ENCODE assay signal across 1 cellular context in the genomic region with DNA sequence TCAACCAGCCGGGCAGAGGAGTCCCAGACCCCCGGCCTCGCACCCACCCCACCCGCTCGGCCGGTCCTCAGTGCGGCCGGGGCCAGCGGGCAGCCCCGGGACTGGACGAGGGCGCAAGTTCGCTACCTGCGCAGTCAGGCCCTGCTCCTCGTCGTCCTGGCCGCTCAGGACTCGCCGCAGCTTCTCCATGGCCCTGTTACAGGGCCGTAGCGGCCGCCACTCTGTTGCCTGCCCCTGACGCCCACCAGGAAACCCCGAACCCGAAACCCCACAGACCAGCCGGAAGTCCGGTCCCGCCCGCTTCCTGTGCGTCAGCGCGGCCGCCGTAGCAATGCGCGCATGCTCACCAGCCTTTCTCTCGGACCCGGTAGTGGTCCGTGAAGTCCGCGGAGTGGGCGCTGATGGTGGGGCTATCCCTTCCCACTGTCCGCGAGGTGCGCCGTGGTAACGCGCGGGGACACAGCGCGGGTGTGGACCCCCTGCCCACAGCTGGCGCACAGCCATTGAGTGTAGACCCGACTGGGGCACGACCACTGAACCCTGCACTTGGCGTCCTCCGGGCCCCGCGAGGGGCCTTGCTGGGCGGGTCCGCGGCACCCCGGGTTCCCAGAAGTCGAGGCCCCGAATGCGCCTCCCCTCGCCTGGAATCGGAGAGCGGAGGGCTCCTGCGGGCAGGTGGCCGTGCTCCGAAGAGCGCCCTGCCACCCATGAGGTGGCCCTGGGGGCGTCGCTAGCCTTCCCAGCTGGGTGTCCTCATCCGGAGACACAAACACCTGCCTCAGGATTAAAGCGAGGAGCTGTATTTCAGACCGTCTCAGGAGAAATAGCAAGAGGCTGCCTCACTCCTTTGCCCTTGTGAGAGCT.
A peak's percentile ranks its signal among the peaks of the same experiment; 100 is the strongest.
TF ChIP-seq lines count a peak whose summit lies in the region.

Gene SFT2D1 (minus strand): TSS at position 253 of the 864 bp plus-strand sequence. CDS start 64 bp downstream, at position 189.

TF ChIP-seq in HEK293, 187 proteins besides CTCF, POLR2A, EP300 and RAD21 (continued from another document and continues in another):
- TF ChIP-seq, protein P1, sequence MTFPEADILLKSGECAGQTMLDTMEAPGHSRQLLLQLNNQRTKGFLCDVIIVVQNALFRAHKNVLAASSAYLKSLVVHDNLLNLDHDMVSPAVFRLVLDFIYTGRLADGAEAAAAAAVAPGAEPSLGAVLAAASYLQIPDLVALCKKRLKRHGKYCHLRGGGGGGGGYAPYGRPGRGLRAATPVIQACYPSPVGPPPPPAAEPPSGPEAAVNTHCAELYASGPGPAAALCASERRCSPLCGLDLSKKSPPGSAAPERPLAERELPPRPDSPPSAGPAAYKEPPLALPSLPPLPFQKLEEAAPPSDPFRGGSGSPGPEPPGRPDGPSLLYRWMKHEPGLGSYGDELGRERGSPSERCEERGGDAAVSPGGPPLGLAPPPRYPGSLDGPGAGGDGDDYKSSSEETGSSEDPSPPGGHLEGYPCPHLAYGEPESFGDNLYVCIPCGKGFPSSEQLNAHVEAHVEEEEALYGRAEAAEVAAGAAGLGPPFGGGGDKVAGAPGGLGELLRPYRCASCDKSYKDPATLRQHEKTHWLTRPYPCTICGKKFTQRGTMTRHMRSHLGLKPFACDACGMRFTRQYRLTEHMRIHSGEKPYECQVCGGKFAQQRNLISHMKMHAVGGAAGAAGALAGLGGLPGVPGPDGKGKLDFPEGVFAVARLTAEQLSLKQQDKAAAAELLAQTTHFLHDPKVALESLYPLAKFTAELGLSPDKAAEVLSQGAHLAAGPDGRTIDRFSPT (tag by site-specific recombination; IDR thresholded peaks at IDR 0.05): 0 out of 2 replicates have a peak, but pooled peaks have one; percentile 28
- TF ChIP-seq, protein P2, sequence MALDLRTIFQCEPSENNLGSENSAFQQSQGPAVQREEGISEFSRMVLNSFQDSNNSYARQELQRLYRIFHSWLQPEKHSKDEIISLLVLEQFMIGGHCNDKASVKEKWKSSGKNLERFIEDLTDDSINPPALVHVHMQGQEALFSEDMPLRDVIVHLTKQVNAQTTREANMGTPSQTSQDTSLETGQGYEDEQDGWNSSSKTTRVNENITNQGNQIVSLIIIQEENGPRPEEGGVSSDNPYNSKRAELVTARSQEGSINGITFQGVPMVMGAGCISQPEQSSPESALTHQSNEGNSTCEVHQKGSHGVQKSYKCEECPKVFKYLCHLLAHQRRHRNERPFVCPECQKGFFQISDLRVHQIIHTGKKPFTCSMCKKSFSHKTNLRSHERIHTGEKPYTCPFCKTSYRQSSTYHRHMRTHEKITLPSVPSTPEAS (tag by site-specific recombination; IDR thresholded peaks at IDR 0.05): no peak
- TF ChIP-seq ZNF311 (tag by site-specific recombination; IDR thresholded peaks at IDR 0.05; ENCODE audit: borderline replicate concordance): no peak
- TF ChIP-seq ZNF426 (tag by site-specific recombination; IDR thresholded peaks at IDR 0.05): no peak
- TF ChIP-seq, protein P3, sequence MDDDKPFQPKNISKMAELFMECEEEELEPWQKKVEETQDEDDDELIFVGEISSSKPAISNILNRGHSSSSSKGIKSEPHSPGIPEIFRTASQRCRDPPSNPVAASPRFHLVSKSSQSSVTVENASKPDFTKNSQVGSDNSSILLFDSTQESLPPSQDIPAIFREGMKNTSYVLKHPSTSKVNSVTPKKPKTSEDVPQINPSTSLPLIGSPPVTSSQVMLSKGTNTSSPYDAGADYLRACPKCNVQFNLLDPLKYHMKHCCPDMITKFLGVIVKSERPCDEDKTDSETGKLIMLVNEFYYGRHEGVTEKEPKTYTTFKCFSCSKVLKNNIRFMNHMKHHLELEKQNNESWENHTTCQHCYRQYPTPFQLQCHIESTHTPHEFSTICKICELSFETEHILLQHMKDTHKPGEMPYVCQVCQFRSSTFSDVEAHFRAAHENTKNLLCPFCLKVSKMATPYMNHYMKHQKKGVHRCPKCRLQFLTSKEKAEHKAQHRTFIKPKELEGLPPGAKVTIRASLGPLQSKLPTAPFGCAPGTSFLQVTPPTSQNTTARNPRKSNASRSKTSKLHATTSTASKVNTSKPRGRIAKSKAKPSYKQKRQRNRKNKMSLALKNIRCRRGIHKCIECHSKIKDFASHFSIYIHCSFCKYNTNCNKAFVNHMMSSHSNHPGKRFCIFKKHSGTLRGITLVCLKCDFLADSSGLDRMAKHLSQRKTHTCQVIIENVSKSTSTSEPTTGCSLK (tag by site-specific recombination; IDR thresholded peaks at IDR 0.05): no peak
- no peak for TF ChIP-seq ZNF585B (tag by site-specific recombination; IDR thresholded peaks at IDR 0.05)
- TF ChIP-seq ZNF626 (tag by site-specific recombination; IDR thresholded peaks at IDR 0.05): no peak
- no peak for TF ChIP-seq GLI2 (tag by site-specific recombination; IDR thresholded peaks at IDR 0.05; ENCODE audit: borderline replicate concordance, low read depth)
- no peak for TF ChIP-seq TSHZ1 (tag by site-specific recombination; IDR thresholded peaks at IDR 0.05; ENCODE audit: borderline replicate concordance)
- no peak for TF ChIP-seq ZNF350 (tag by site-specific recombination; IDR thresholded peaks at IDR 0.05)
- peak; percentile 77; the same call in 1 of the 2 replicates for TF ChIP-seq SP7 (tag by site-specific recombination; IDR thresholded peaks at IDR 0.05)
- TF ChIP-seq HOXD13 (CRISPR knock-in tag; IDR thresholded peaks at IDR 0.05; ENCODE audit: borderline replicate concordance): no peak
- no peak for TF ChIP-seq ZNF704 (tag by site-specific recombination; IDR thresholded peaks at IDR 0.05)
- no peak for TF ChIP-seq ZNF548 (tag by site-specific recombination; IDR thresholded peaks at IDR 0.05)
- TF ChIP-seq ZNF571 (tag by site-specific recombination; IDR thresholded peaks at IDR 0.05): no peak
- TF ChIP-seq ZNF416 (tag by site-specific recombination; IDR thresholded peaks at IDR 0.05): no peak
- TF ChIP-seq ZNF660 (tag by site-specific recombination; IDR thresholded peaks at IDR 0.05): peak; percentile 60; the same call in 1 of the 2 replicates
- no peak for TF ChIP-seq BCL6B (tag by site-specific recombination; IDR thresholded peaks at IDR 0.05)
- no peak for TF ChIP-seq ZNF24 (tag by site-specific recombination; IDR thresholded peaks at IDR 0.05)
- TF ChIP-seq ZFP69B (tag by site-specific recombination; IDR thresholded peaks at IDR 0.05): no peak
- no peak for TF ChIP-seq REST (tag by site-specific recombination; IDR thresholded peaks at IDR 0.05)
- TF ChIP-seq GLIS1 (tag by site-specific recombination; IDR thresholded peaks at IDR 0.05): no peak
- no peak for TF ChIP-seq ZNF37A (tag by site-specific recombination; IDR thresholded peaks at IDR 0.05)
- TF ChIP-seq ZNF302 (tag by site-specific recombination; IDR thresholded peaks at IDR 0.05; ENCODE audit: low read depth): no peak
- TF ChIP-seq ZFP41 (tag by site-specific recombination; IDR thresholded peaks at IDR 0.05; ENCODE audit: borderline replicate concordance): no peak
- TF ChIP-seq SCRT2 (tag by site-specific recombination; IDR thresholded peaks at IDR 0.05): peak; percentile 11; the same call in 1 of the 2 replicates
- no peak for TF ChIP-seq ZNF560 (tag by site-specific recombination; IDR thresholded peaks at IDR 0.05; ENCODE audit: borderline replicate concordance)
- TF ChIP-seq ZNF155 (tag by site-specific recombination; IDR thresholded peaks at IDR 0.05): no peak
- TF ChIP-seq SETDB1 (IDR thresholded peaks at IDR 0.05; ENCODE audit: insufficient read length, low read length): no peak
- TF ChIP-seq, protein P4, sequence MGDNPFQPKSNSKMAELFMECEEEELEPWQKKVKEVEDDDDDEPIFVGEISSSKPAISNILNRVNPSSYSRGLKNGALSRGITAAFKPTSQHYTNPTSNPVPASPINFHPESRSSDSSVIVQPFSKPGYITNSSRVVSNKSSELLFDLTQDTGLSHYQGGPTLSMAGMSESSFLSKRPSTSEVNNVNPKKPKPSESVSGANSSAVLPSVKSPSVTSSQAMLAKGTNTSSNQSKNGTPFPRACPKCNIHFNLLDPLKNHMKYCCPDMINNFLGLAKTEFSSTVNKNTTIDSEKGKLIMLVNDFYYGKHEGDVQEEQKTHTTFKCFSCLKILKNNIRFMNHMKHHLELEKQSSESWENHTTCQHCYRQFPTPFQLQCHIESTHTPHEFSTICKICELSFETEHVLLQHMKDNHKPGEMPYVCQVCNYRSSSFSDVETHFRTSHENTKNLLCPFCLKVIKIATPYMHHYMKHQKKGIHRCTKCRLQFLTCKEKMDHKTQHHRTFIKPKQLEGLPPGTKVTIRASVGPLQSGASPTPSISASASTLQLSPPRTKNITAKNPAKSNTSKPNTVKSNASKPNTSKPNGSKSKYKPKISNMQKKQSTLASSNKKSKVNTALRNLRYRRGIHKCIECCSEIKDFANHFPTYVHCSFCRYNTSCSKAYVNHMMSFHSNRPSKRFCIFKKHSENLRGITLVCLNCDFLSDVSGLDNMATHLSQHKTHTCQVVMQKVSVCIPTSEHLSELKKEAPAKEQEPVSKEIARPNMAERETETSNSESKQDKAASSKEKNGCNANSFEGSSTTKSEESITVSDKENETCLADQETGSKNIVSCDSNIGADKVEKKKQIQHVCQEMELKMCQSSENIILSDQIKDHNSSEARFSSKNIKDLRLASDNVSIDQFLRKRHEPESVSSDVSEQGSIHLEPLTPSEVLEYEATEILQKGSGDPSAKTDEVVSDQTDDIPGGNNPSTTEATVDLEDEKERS (tag by site-specific recombination; IDR thresholded peaks at IDR 0.05): no peak
- TF ChIP-seq, protein P5, sequence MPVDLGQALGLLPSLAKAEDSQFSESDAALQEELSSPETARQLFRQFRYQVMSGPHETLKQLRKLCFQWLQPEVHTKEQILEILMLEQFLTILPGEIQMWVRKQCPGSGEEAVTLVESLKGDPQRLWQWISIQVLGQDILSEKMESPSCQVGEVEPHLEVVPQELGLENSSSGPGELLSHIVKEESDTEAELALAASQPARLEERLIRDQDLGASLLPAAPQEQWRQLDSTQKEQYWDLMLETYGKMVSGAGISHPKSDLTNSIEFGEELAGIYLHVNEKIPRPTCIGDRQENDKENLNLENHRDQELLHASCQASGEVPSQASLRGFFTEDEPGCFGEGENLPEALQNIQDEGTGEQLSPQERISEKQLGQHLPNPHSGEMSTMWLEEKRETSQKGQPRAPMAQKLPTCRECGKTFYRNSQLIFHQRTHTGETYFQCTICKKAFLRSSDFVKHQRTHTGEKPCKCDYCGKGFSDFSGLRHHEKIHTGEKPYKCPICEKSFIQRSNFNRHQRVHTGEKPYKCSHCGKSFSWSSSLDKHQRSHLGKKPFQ (tag by site-specific recombination; IDR thresholded peaks at IDR 0.05): no peak
- no peak for TF ChIP-seq ZNF768 (tag by site-specific recombination; IDR thresholded peaks at IDR 0.05)
